Comparison of ENCODE assay signal across 8 cellular contexts in the genomic region with DNA sequence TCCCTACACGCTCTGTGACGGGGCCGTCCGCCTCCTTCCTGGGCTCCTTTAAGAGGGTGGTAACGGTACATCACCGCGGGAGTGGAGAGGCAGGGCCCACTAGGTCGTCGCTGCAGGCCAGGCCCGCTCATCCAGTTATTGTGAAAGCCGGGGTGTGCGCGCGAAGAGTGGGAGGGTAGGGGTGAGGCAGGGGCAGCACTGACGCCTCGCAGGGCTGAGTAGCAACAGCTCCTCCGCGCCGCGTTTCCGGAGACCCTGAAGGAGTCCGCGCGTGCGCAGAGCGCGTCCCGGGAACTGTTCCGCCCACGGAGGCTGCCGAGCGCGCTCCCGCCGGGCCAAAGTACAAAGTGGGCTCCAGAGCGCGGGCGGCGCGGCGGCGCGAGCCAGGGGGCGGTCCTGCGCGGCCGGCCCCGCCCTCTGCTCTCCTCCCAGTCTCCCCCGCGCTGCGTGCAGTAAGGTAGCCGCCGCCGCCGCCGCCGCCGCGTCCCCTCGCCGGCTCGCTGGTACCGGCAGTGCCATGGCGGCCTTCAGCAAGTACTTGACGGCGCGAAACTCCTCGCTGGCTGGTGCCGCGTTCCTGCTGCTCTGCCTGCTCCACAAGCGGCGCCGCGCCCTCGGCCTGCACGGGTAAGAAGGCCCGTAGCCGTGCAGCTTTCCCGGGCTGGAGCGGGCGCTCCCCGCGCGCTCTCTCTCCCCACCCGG. TPM values are rescaled to one million over a fixed set of nuclear protein-coding genes. Genes with fewer than 3 reads are reported as not detected.
DNase-seq lines count a peak whose midpoint lies in the region; ATAC-seq and TF ChIP-seq lines count a peak whose summit lies in the region.

A gene (plus strand): TSS at position 428 of the 702 bp plus-strand sequence. CDS start 90 bp downstream, at position 518.

- H3K4me1 ChIP-seq in right lobe of liver, result peaks cover 0 to 41% (median 10%) of the 10 kb centered on the region in 4 donors

- WGBS in right lobe of liver (ENCODE audit: insufficient coverage, low coverage, low lambda C conversion rate, missing lambda C conversion rate), result 0% methylated on average over 40 of the region's 85 CpGs

- ATAC-seq in GM19438 (IDR thresholded peaks at IDR 0.05; ENCODE audit: low read depth, unreplicated experiment) (peak; percentile 95), HG03571 (IDR thresholded peaks at IDR 0.05; ENCODE audit: unreplicated experiment) (peak; percentile 97), right lobe of liver (peak; percentile 89 to 97 (median 92))

- peak within 1 kb of the TSS; percentile 97 to 98 (median 97) for H3K4me3 ChIP-seq in right lobe of liver

- TF ChIP-seq POLR2A in right lobe of liver (IDR thresholded peaks at IDR 0.05), result peak; percentile 98

- peak in 1 of 4 donors; percentile 6 for TF ChIP-seq CTCF in right lobe of liver (IDR thresholded peaks at IDR 0.05)

- no peaks in the 10 kb centered on the region for H3K36me3 ChIP-seq in right lobe of liver

- H3K9me3 ChIP-seq in right lobe of liver, result no peaks in the 10 kb centered on the region

- intact Hi-C loops in right lobe of liver (cut with DNase I), result no loop called here

- H3K27ac ChIP-seq in right lobe of liver, result peak within 1 kb of the TSS; percentile 82 to 95 (median 84)

- no peaks in the 10 kb centered on the region for H3K27me3 ChIP-seq in right lobe of liver

- peak; percentile 99 for DNase-seq in CD1c-positive myeloid dendritic cell (ENCODE audit: extremely low spot score)
- peak; percentile 98 for DNase-seq in NCI-H82 (lab: John Stamatoyannopoulos, UW)
- DNase-seq in activated CD4-positive, alpha-beta T cell treated with anti-CD3 and anti-CD28 coated beads, Interleukin-2, amount 50 U/mL, for 48 hours, result peak; percentile 93 to 95
- peak; percentile 85 to 95 for DNase-seq in dermis microvascular lymphatic vessel endothelial cell (ENCODE audit: low read depth in 2 of 2)
- DNase-seq in right lobe of liver, result peak; percentile 98 to 99 (median 98)
- DNase-seq in stimulated activated CD4-positive, alpha-beta T cell treated with anti-CD3 and anti-CD28 coated beads, Interleukin-4, amount 100 ng/mL, for 24 hours, result peak; percentile 97

RNA-seq across cellular contexts. Expression of the gene that starts here (rescaled TPM):
- total RNA-seq in dermis microvascular lymphatic vessel endothelial cell (27.3 and 32.2 TPM in 2 replicates), right lobe of liver (10 to 100 TPM; 54.9 to 94.0 (median 65.6) TPM)

Comparison
In these comparisons a context has a peak if more than half of its experiments do, and no peak if none do; other contexts are left out.
1. Peak in every context shown above with its lines: DNase-seq, ATAC-seq, H3K4me3 ChIP-seq and H3K27ac ChIP-seq.